Comparison of ENCODE assay signal across 20 cellular contexts in genomic region chr19:44775676-44776240, GRCh38. TPM values are rescaled to one million over a fixed set of nuclear protein-coding genes. Genes with fewer than 3 reads are reported as not detected.
"Had no signal": no experiment of that assay in that cellular context is flagged by ENCODE, and none has a peak within 500 bp of the region (broad histone marks: within the 10 kb centered on the region; RNA-seq: fewer than 3 reads in every experiment).

No MANE protein-coding gene starts in this region.

- H3K4me3 Mint-ChIP-seq: activated naive CD8-positive, alpha-beta T cell treated with anti-CD3 and anti-CD28 coated beads for 36 hours; memory B cell; nephron; stimulated activated naive CD8-positive, alpha-beta T cell treated with anti-CD3 and anti-CD28 coated beads, Interleukin-15, Interleukin-2, amounts not matched to agents 100 ng/mL and 50 ng/mL, for 24 hours; T-helper 2 cell treated with Interferon-gamma antibody and Interleukin-4, amounts not matched to agents 5 μg/mL and 100 μg/mL, for 36 hours had no signal

- H3K4me1 ChIP-seq: breast epithelium had no signal

- H3K27me3 Mint-ChIP-seq: activated naive CD8-positive, alpha-beta T cell treated with anti-CD3 and anti-CD28 coated beads for 36 hours; stimulated activated naive CD8-positive, alpha-beta T cell treated with anti-CD3 and anti-CD28 coated beads, Interleukin-15, Interleukin-2, amounts not matched to agents 100 ng/mL and 50 ng/mL, for 24 hours had no signal

- FAIRE-seq: endometrium, frontal cortex, islet of Langerhans had no signal

- H3K4me1 Mint-ChIP-seq: memory B cell had no signal

- H3K36me3 ChIP-seq: breast epithelium, heart left ventricle, sigmoid colon, thoracic aorta, uterus had no signal

- H3K4me3 ChIP-seq: breast epithelium, heart left ventricle, sigmoid colon, thoracic aorta, uterus had no signal

- ATAC-seq: activated CD4-positive, CD25-positive, alpha-beta regulatory T cell treated with anti-CD3 and anti-CD28 coated beads, Interleukin-2, amount 50 U/mL, for 24 hours; left lobe of liver had no signal

- DNase-seq: activated CD4-positive, alpha-beta T cell treated with anti-CD3 and anti-CD28 coated beads, Interleukin-2, amount 50 U/mL, for 4 hours; activated gamma-delta T cell; activated naive CD8-positive, alpha-beta T cell treated with anti-CD3 and anti-CD28 coated beads for 36 hours; activated T-cell treated with anti-CD3 and anti-CD28 coated beads, Interleukin-2, amount 50 U/mL, for 1 hour; aorta; heart left ventricle; sigmoid colon; stimulated activated CD4-positive, alpha-beta T cell treated with anti-CD3 and anti-CD28 coated beads, Interleukin-4, amount 100 ng/mL, for 24 hours; uterus had no signal

- H3K36me3 Mint-ChIP-seq: activated naive CD8-positive, alpha-beta T cell treated with anti-CD3 and anti-CD28 coated beads for 36 hours; memory B cell had no signal

- H3K27me3 ChIP-seq: breast epithelium, uterus had no signal

- H3K27ac Mint-ChIP-seq: activated naive CD8-positive, alpha-beta T cell treated with anti-CD3 and anti-CD28 coated beads for 36 hours; memory B cell; stimulated activated naive CD8-positive, alpha-beta T cell treated with anti-CD3 and anti-CD28 coated beads, Interleukin-15, Interleukin-2, amounts not matched to agents 100 ng/mL and 50 ng/mL, for 24 hours; T-helper 2 cell treated with Interferon-gamma antibody and Interleukin-4, amounts not matched to agents 5 μg/mL and 100 μg/mL, for 36 hours had no signal

- H3K9me3 Mint-ChIP-seq: activated naive CD8-positive, alpha-beta T cell treated with anti-CD3 and anti-CD28 coated beads for 36 hours; memory B cell; nephron; stimulated activated naive CD8-positive, alpha-beta T cell treated with anti-CD3 and anti-CD28 coated beads, Interleukin-15, Interleukin-2, amounts not matched to agents 100 ng/mL and 50 ng/mL, for 24 hours; T-helper 2 cell treated with Interferon-gamma antibody and Interleukin-4, amounts not matched to agents 5 μg/mL and 100 μg/mL, for 36 hours had no signal

- H3K27ac ChIP-seq: heart left ventricle, sigmoid colon, thoracic aorta, uterus had no signal

- H3K9me3 ChIP-seq: breast epithelium, heart left ventricle, sigmoid colon, thoracic aorta, uterus had no signal

RNA-seq across cellular contexts. Expression of gene CBLC, which starts 1.9 kb away (rescaled TPM):
- total RNA-seq: activated naive CD8-positive, alpha-beta T cell treated with anti-CD3 and anti-CD28 coated beads for 36 hours; aorta; frontal cortex; heart left ventricle; sigmoid colon had no signal

RNA-seq across cellular contexts. Expression of gene BCAM, which starts 33.1 kb away (rescaled TPM):
- total RNA-seq: activated naive CD8-positive, alpha-beta T cell treated with anti-CD3 and anti-CD28 coated beads for 36 hours had no signal
